ENCODE assay signal across 16 cellular contexts in genomic region chr16:9114842-9115241, GRCh38. TPM values are rescaled to one million over a fixed set of nuclear protein-coding genes. Genes with fewer than 3 reads are reported as not detected.
A peak's percentile ranks its signal among the peaks of the same experiment; 100 is the strongest.
DNase-seq lines count a peak whose midpoint lies in the region; ATAC-seq, FAIRE-seq and TF ChIP-seq lines count a peak whose summit lies in the region.
"Had no signal": no experiment of that assay in that cellular context is flagged by ENCODE, and none has a peak within 500 bp of the region (broad histone marks: within the 10 kb centered on the region; RNA-seq: fewer than 3 reads in every experiment).

No MANE protein-coding gene starts in this region.

- no peaks in the 10 kb centered on the region for H3K9me3 ChIP-seq in GM12878 (replicated peaks; ENCODE audit: control insufficient read depth, insufficient read depth, low read length)
- H3K9me3 ChIP-seq in lung (ENCODE audit: control insufficient read depth in 2 of 2, insufficient read depth in 1 of 2, low read length in 1 of 2): no peaks in the 10 kb centered on the region
- H3K9me3 ChIP-seq in psoas muscle: no peaks in the 10 kb centered on the region
- H3K9me3 ChIP-seq: body of pancreas, mucosa of descending colon had no signal

- 98% methylated on average over 3 of the region's 3 CpGs for WGBS in GM12878 (ENCODE audit: insufficient coverage, insufficient replicate concordance, low lambda C conversion rate, missing lambda C conversion rate)
- whole genome bisulfite sequencing in lung, 2 donors: 96 to 98% methylated on average over 3 of the region's 3 CpGs
- 96 to 97% (median 96%) methylated on average over 3 of the region's 3 CpGs for WGBS in psoas muscle, 3 donors

- H3K4me2 ChIP-seq in GM12878 (ENCODE audit: control insufficient read depth, insufficient read depth): no peak overlapping the region

- H3K79me2 ChIP-seq in GM12878 (ENCODE audit: control insufficient read depth, insufficient read depth, low read length): peaks cover 54% of the 10 kb centered on the region

- H3K4me1 Mint-ChIP-seq in CD14-positive monocyte (peaks cover 71% of the 10 kb centered on the region), HFFc6 (ENCODE audit: low read depth) (peaks cover 100% of the 10 kb centered on the region)

- BruUV-seq in GM12878 (replicated peaks; lab: Mats Ljungman, UMichigan): no TSS peak

- intact Hi-C loops in CD14-positive monocyte (cut with micrococcal nuclease) (loop anchor here in 1 of 2 donors (10.0 kb wide), 1 partner anchor 480 kb away; no protein-coding TSS in a partner anchor), GM12878 (cut with micrococcal nuclease; ENCODE audit: unreplicated experiment) (no loop called here), psoas muscle (cut with DNase I) (loop anchor here in 1 of 2 donors (10.0 kb wide), 1 partner anchor 220 kb away; no protein-coding TSS in a partner anchor)

- H4K20me1 ChIP-seq in GM12878 (ENCODE audit: control insufficient read depth, insufficient read depth): peaks cover 13% of the 10 kb centered on the region; the same call in 1 of the 2 replicates

- 0 out of 2 replicates have a peak, but pooled peaks have one; percentile 24 for TF ChIP-seq POLR2A in GM12878 (IDR thresholded peaks at IDR 0.05; ENCODE audit: low read depth, low read length)

- H3K27ac Mint-ChIP-seq in CD14-positive monocyte: peak overlapping the region in 6 of 7 donors; percentile 31 to 87 (median 52)
- H3K27ac Mint-ChIP-seq in HFFc6: peak overlapping the region; percentile 63

- ATAC-seq in GM12878 (no peak; the same call in 2 of the 3 replicates), lung (ENCODE audit: insufficient read depth, low FRiP score) (no peak), psoas muscle (no peak), GM21619 (IDR thresholded peaks at IDR 0.05; ENCODE audit: unreplicated experiment) (no peak), HG03159 (IDR thresholded peaks at IDR 0.05; ENCODE audit: unreplicated experiment) (no peak)
- ATAC-seq: body of pancreas, mucosa of descending colon had no signal

- in situ Hi-C loops in GM12878 (cut with MboI): no loop called here

- peaks cover 10 to 22% of the 10 kb centered on the region in 2 experiments for H3K36me3 ChIP-seq in GM12878 (ENCODE audit: control insufficient read depth in 2 of 2, insufficient read depth in 2 of 2, low read length in 1 of 2)
- H3K36me3 ChIP-seq in lung (ENCODE audit: control insufficient read depth in 2 of 2, insufficient read depth in 2 of 2, low read length in 2 of 2): peaks cover 7 to 9% of the 10 kb centered on the region in 2 donors
- peaks cover 4 to 27% of the 10 kb centered on the region in 2 donors for H3K36me3 ChIP-seq in psoas muscle (ENCODE audit: insufficient read depth in 1 of 2, low read depth in 1 of 2)

- no peak overlapping the region for H2AFZ ChIP-seq in GM12878 (ENCODE audit: control insufficient read depth, low read depth, low read length)

- TF ChIP-seq CTCF in CD14-positive monocyte (IDR thresholded peaks at IDR 0.05) (no peak), HFFc6 (IDR thresholded peaks at IDR 0.05) (0 out of 2 replicates have a peak, but pooled peaks have one; percentile 14), GM12878 (IDR thresholded peaks at IDR 0.05 in 2 of 3, conservative IDR thresholded peaks at IDR 0.05 in 1 of 3; ENCODE audit: control insufficient read depth in 2 of 3, extremely low read depth in 1 of 3, insufficient read depth in 1 of 3, low read depth in 3 of 3, low read length in 3 of 3) (no peak), lung (IDR thresholded peaks at IDR 0.05; ENCODE audit: control extremely low read depth, extremely low read depth) (no peak), psoas muscle (IDR thresholded peaks at IDR 0.05) (no peak)

- no peak overlapping the region for H3K4me3 ChIP-seq in GM12878
- no peak overlapping the region for H3K4me3 ChIP-seq in lung
- H3K4me3 ChIP-seq in psoas muscle: no peak overlapping the region
- H3K4me3 ChIP-seq: body of pancreas, mucosa of descending colon had no signal

- H3K27me3 ChIP-seq in GM12878 (replicated peaks in 1 of 2; ENCODE audit: control insufficient read depth in 2 of 2, insufficient read depth in 2 of 2, low read length in 1 of 2) (no peaks in the 10 kb centered on the region), lung (ENCODE audit: control insufficient read depth, insufficient read depth) (no peaks in the 10 kb centered on the region), psoas muscle (ENCODE audit: insufficient read depth in 3 of 3, low read length in 2 of 3) (no peaks in the 10 kb centered on the region)
- H3K27me3 ChIP-seq: body of pancreas had no signal

- H3K36me3 Mint-ChIP-seq in CD14-positive monocyte: peaks cover 70 to 80% of the 10 kb centered on the region in 2 donors
- peaks cover 65% of the 10 kb centered on the region for H3K36me3 Mint-ChIP-seq in HFFc6 (ENCODE audit: low read depth)

- H3K4me3 Mint-ChIP-seq in CD14-positive monocyte: no peak overlapping the region
- H3K4me3 Mint-ChIP-seq in HFFc6: peak overlapping the region; percentile 52

- H3K4me1 ChIP-seq in GM12878 (ENCODE audit: control insufficient read depth, insufficient read depth, low read length): 0 out of 2 replicates have a peak, but pooled peaks cover 3% of the 10 kb centered on the region
- peaks cover 15 to 45% of the 10 kb centered on the region in 2 donors for H3K4me1 ChIP-seq in lung (ENCODE audit: control insufficient read depth in 2 of 2, insufficient read depth in 2 of 2, low read length in 2 of 2)
- peaks cover 86% of the 10 kb centered on the region for H3K4me1 ChIP-seq in psoas muscle

- CTCF ChIA-PET in GM12878 (lab: Yijun Ruan, JAX): no interaction called here

- POLR2A ChIA-PET in GM12878 (lab: Charles Lee): interaction anchor here (1.2 kb wide), 1 partner anchor 22 kb away, joined by 3 read pairs; no protein-coding TSS in a partner anchor

- no peak for TF ChIP-seq EP300 in GM12878 (IDR thresholded peaks at IDR 0.05; ENCODE audit: borderline replicate concordance in 1 of 2, control insufficient read depth in 1 of 2, low read depth in 2 of 2, low read length in 2 of 2)

- FAIRE-seq in GM12878 (lab: Jason Lieb, UNC): no peak

- no peak for TF ChIP-seq RAD21 in GM12878 (IDR thresholded peaks at IDR 0.05; ENCODE audit: insufficient read depth, low read depth, low read length)

- H3K27me3 Mint-ChIP-seq in CD14-positive monocyte (ENCODE audit: low read depth in 3 of 3) (no peaks in the 10 kb centered on the region), HFFc6 (ENCODE audit: insufficient read depth) (peaks cover 7% of the 10 kb centered on the region)

- SMC1A ChIA-PET in GM12878 (lab: Charles Lee; ENCODE audit: uncharacterized antibody, unreplicated experiment): interaction anchor here (1.4 to 1.6 kb wide), 2 partner anchors 10 to 12 kb away, joined by 3 to 7 read pairs; no protein-coding TSS in a partner anchor

- H3K9ac ChIP-seq in GM12878 (ENCODE audit: control insufficient read depth, insufficient read depth, low read length): no peak overlapping the region

- H3K27ac ChIP-seq in GM12878 (ENCODE audit: control insufficient read depth, insufficient read depth) (no peak overlapping the region), lung (ENCODE audit: low read depth in 1 of 2, low read length in 1 of 2) (peak overlapping the region in 1 of 2 donors; percentile 21), psoas muscle (no peak overlapping the region)

- H3K9me3 Mint-ChIP-seq in CD14-positive monocyte (no peaks in the 10 kb centered on the region), HFFc6 (no peaks in the 10 kb centered on the region)

- RAD21 ChIA-PET in GM12878 (lab: Charles Lee; ENCODE audit: unreplicated experiment): no interaction called here

- DNase-seq in CD14-positive monocyte (ENCODE audit: low spot score) (no peak), HFFc6 (no peak), GM12878 (ENCODE audit: low read depth, low spot score) (no peak), lung (ENCODE audit: low spot score) (peak; percentile 13), psoas muscle (no peak)
- no peak for DNase-seq in activated effector memory CD4-positive, alpha-beta T cell treated with Interleukin-2 at 50 U/mL for 16 hours
- DNase-seq: activated CD4-positive, CD25-positive, alpha-beta regulatory T cell; activated T-cell treated with anti-CD3 and anti-CD28 coated beads for 4 hours; AML-193; body of pancreas; effector memory CD4-positive, alpha-beta T cell; Karpas-422; mucosa of descending colon; NCI-H146 had no signal

TF ChIP-seq in GM12878, 131 proteins besides CTCF, POLR2A, EP300 and RAD21 (continues in another document):
- no peak for TF ChIP-seq ZZZ3 (IDR thresholded peaks at IDR 0.05; ENCODE audit: control insufficient read depth, insufficient read length, low read depth)
- TF ChIP-seq MXI1 (IDR thresholded peaks at IDR 0.05; ENCODE audit: low read depth, low read length): no peak
- TF ChIP-seq IKZF1 (conservative IDR thresholded peaks at IDR 0.05): no peak
- no peak for TF ChIP-seq TCF3 (IDR thresholded peaks at IDR 0.05; ENCODE audit: borderline replicate concordance, insufficient read depth, low read depth, low read length)
- no peak for TF ChIP-seq SUPT20H (IDR thresholded peaks at IDR 0.05; ENCODE audit: borderline replicate concordance, control insufficient read depth, low read depth, low read length)

RNA-seq across cellular contexts. Expression of gene HAPSTR1, which starts 23.4 kb away (rescaled TPM):
- polyA plus RNA-seq in CD14-positive monocyte (10 to 100 TPM in 1 of 2 donors, 1 to 10 TPM in 1; 7.2 to 11.1 TPM), GM12878 (2011; rRNA removed) (32.5 and 43.1 TPM in 2 replicates), GM12878 (2014; fragmentation: Illumina TruSeq; extraction: Trizol) (22.7 and 25.4 TPM in 2 replicates), GM12878 (2014; fragmentation: Nextera tagmentation; extraction: Ambion mirVana) (10 to 100 TPM in 1 of 2 experiments, 1 to 10 TPM in 1; 8.7 to 12.5 TPM), GM12878 (2014; rRNA removed) (21.7 and 23.5 TPM in 2 replicates), GM12878 (2016; fragmentation: Nextera tagmentation; extraction: Ambion mirVana) (10 to 100 TPM; 10.3 to 11.7 TPM), lung (10 to 100 TPM; 10.1 to 18.5 TPM), psoas muscle (10 to 100 TPM; 15.1 to 44.5 (median 18.2) TPM)
- total RNA-seq in HFFc6 (2021; fragmentation: NEBNext Ultra II Directional; extraction: Animal tissue kit (Norgen Biotek cat#: 25700)): 10 to 100 TPM; 65.0 to 77.4 (median 72.0) TPM
- total RNA-seq in GM12878 (2013; cell fraction: nucleolus; rRNA removed): 114 and 120 TPM in 2 replicates
- total RNA-seq in GM12878 (2014; rRNA removed) (37.5 and 43.6 TPM in 2 replicates), GM12878 (2014; rRNA removed; fragmentation: Illumina TruSeq; extraction: Trizol) (36.4 and 37.2 TPM in 2 replicates), GM12878 (2021) (50.3 and 52.5 TPM in 2 replicates), lung (10 to 100 TPM; 62.7 to 81.7 TPM), psoas muscle (10 to 100 TPM; 54.5 to 80.0 (median 73.5) TPM)
- 15.6 TPM for polyA plus RNA-seq in GM12878 (2011; ENCODE audit: low read depth)
- polyA plus RNA-seq in GM12878 (2011; cell fraction: cytosol; rRNA removed): 13.9 and 20.3 TPM in 2 replicates
- 15.3 and 17.4 TPM in 2 replicates for polyA plus RNA-seq in GM12878 (2011; cell fraction: nucleus; rRNA removed)
- 19.7 TPM in 2 replicates for polyA plus RNA-seq in GM12878 (2012)
- polyA minus RNA-seq in GM12878 (2011; rRNA and poly(A)+ RNA removed): 43.4 and 59.5 TPM in 2 replicates
- 19.5 and 23.3 TPM in 2 replicates for polyA minus RNA-seq in GM12878 (2011; cell fraction: cytosol; rRNA and poly(A)+ RNA removed)
- 13.7 and 22.6 TPM in 2 replicates for polyA minus RNA-seq in GM12878 (2011; cell fraction: nucleus; rRNA and poly(A)+ RNA removed)
